Comparison of ENCODE assay signal across 14 cellular contexts in the genomic region with DNA sequence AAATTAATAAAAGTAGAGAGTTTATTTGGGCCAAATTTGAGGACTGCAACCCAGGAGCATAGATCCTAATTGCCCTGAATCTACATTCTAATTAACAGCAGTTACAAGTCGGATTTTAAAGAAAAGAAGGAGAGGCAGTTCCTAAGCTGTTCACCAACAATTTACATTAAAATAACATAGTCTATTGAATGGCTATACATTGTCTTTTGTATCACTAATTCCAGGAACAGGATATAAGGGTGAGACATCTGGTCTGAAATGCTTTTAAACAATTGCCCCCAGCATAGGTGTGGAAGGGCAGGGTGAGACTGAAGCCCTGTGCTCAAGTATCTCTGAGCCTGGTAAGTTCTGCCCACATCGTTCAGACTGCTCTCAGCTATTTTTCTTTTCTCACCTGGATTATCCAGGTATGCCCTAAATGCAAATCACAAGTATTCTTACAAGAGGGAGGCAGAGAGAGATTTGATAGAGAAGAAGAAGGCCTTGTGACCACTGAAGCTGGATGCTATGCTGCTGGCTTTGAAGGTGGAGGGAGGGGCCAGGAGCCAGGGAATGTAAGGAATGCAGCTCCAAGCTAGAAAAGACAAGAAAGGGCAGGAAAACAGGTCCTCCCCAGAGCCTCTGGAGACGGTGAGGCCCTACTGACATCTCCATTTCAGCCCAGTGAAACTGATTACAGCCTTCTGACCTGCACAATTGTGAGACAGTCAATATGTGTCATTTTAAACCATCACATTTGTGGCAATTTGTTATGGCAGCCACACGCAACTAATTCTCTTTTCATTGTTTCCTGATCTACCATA.
DNase-seq lines count a peak whose midpoint lies in the region; ATAC-seq and TF ChIP-seq lines count a peak whose summit lies in the region.
"Had no signal": no experiment of that assay in that cellular context is flagged by ENCODE, and none has a peak within 500 bp of the region (broad histone marks: within the 10 kb centered on the region; RNA-seq: fewer than 3 reads in every experiment).

No MANE protein-coding gene starts in this region.

- intact Hi-C loops in prostate gland (cut with DNase I) (no loop called here), spleen (cut with DNase I; ENCODE audit: low total_unique reads) (no loop called here)

- H3K27ac ChIP-seq in SJCRH30 (no peak overlapping the region), hepatocyte (peak overlapping the region; percentile 54), prostate gland (no peak overlapping the region), spleen (no peak overlapping the region)
- H3K27ac ChIP-seq: KMS-11 had no signal

- H3K4me3 ChIP-seq in SJCRH30: no peak overlapping the region
- no peak overlapping the region for H3K4me3 ChIP-seq in hepatocyte
- no peak overlapping the region for H3K4me3 ChIP-seq in prostate gland
- H3K4me3 ChIP-seq in spleen: no peak overlapping the region

- no peaks in the 10 kb centered on the region for H3K36me3 Mint-ChIP-seq in activated naive CD4-positive, alpha-beta T cell treated with anti-CD3 and anti-CD28 coated beads, Interleukin-2, amount 50 U/mL, for 72 hours
- H3K36me3 Mint-ChIP-seq: naive B cell had no signal

- H3K36me3 ChIP-seq in SJCRH30 (no peaks in the 10 kb centered on the region), hepatocyte (replicated peaks; ENCODE audit: insufficient read depth, low read depth) (no peaks in the 10 kb centered on the region), prostate gland (no peaks in the 10 kb centered on the region), spleen (no peaks in the 10 kb centered on the region)

- WGBS in hepatocyte (ENCODE audit: low lambda C conversion rate, missing lambda C conversion rate): 45% methylated on average over 4 of the region's 4 CpGs
- 46% methylated on average over 4 of the region's 4 CpGs for WGBS in prostate gland
- 70 to 77% (median 72%) methylated on average over 4 of the region's 4 CpGs for WGBS in spleen, 5 donors

- no peaks in the 10 kb centered on the region for H3K79me2 ChIP-seq in hepatocyte

- H3K27ac Mint-ChIP-seq in activated naive CD4-positive, alpha-beta T cell treated with anti-CD3 and anti-CD28 coated beads, Interleukin-2, amount 50 U/mL, for 72 hours: no peak overlapping the region
- H3K27ac Mint-ChIP-seq: naive B cell had no signal

- H3K9me3 Mint-ChIP-seq in activated naive CD4-positive, alpha-beta T cell treated with anti-CD3 and anti-CD28 coated beads, Interleukin-2, amount 50 U/mL, for 72 hours: peaks cover 0 to 7% of the 10 kb centered on the region in 2 donors

- H3K9me3 ChIP-seq in SJCRH30 (replicated peaks) (no peaks in the 10 kb centered on the region), hepatocyte (ENCODE audit: low read depth) (no peaks in the 10 kb centered on the region), prostate gland (no peaks in the 10 kb centered on the region), spleen (no peaks in the 10 kb centered on the region)

- ATAC-seq in activated naive CD4-positive, alpha-beta T cell treated with anti-CD3 and anti-CD28 coated beads, Interleukin-2, amount 50 U/mL, for 72 hours: no peak
- ATAC-seq in HG02885 (IDR thresholded peaks at IDR 0.05; ENCODE audit: poor library complexity, unreplicated experiment): no peak

- H3K4me2 ChIP-seq in hepatocyte: no peak overlapping the region
- H3K4me2 ChIP-seq: KMS-11 had no signal

- H2AFZ ChIP-seq in hepatocyte: no peak overlapping the region

- H4K20me1 ChIP-seq in hepatocyte (ENCODE audit: insufficient read depth, poor library complexity, severe bottlenecking): no peaks in the 10 kb centered on the region

- TF ChIP-seq CTCF in hepatocyte (IDR thresholded peaks at IDR 0.05; ENCODE audit: poor library complexity): no peak
- TF ChIP-seq CTCF in prostate gland (IDR thresholded peaks at IDR 0.05): no peak
- no peak for TF ChIP-seq CTCF in spleen (IDR thresholded peaks at IDR 0.05 in 8 of 11, conservative IDR thresholded peaks at IDR 0.05 in 3 of 11)

- no peak for TF ChIP-seq POLR2A in prostate gland (IDR thresholded peaks at IDR 0.05)
- TF ChIP-seq POLR2A in spleen (IDR thresholded peaks at IDR 0.05): no peak

- H3K27me3 ChIP-seq in SJCRH30 (no peaks in the 10 kb centered on the region), hepatocyte (no peaks in the 10 kb centered on the region), prostate gland (replicated peaks; ENCODE audit: insufficient read depth) (no peaks in the 10 kb centered on the region), spleen (replicated peaks in 1 of 7) (peaks cover 0 to 20% (median 0%) of the 10 kb centered on the region in 7 donors)

- H3K9me2 ChIP-seq in hepatocyte (replicated peaks; ENCODE audit: insufficient read depth): no peaks in the 10 kb centered on the region

- DNase-seq in NCI-H2029 treated with DMSO at 0.1 percent for 48 hours (lab: John Stamatoyannopoulos, UW) (peak; percentile 11), NCI-H2029 (lab: John Stamatoyannopoulos, UW) (no peak), SJCRH30 (peak; percentile 21 to 35), hepatocyte (ENCODE audit: low spot score) (peak; percentile 58), prostate gland (ENCODE audit: low spot score) (peak; percentile 36), spleen (no peak)
- DNase-seq in activated naive CD4-positive, alpha-beta T cell treated with anti-CD3 and anti-CD28 coated beads, Interleukin-2, amount 50 U/mL, for 72 hours (ENCODE audit: low spot score in 2 of 2): no peak
- DNase-seq: activated CD4-positive, alpha-beta T cell treated with anti-CD3 and anti-CD28 coated beads, Interleukin-2, amount 50 U/mL, for 48 hours; activated naive CD4-positive, alpha-beta T cell treated with Interleukin-2 at 50 U/mL for 16 hours; naive B cell; NCI-H526; stimulated activated naive CD4-positive, alpha-beta T cell had no signal

- H3K4me1 ChIP-seq in SJCRH30 (peaks cover 35% of the 10 kb centered on the region), hepatocyte (ENCODE audit: insufficient read depth) (peaks cover 17% of the 10 kb centered on the region), prostate gland (replicated peaks) (peaks cover 11% of the 10 kb centered on the region), spleen (peaks cover 0 to 14% (median 9%) of the 10 kb centered on the region in 6 donors)

Comparison
In these comparisons a context has a peak if more than half of its experiments do, and no peak if none do; other contexts are left out.
1. DNase-seq: peak in NCI-H2029 treated with DMSO at 0.1 percent for 48 hours (single experiment), SJCRH30 (2 of 2), hepatocyte (single experiment) and prostate gland (single experiment); none in NCI-H2029 (single experiment), activated naive CD4-positive, alpha-beta T cell treated with anti-CD3 and anti-CD28 coated beads, Interleukin-2, amount 50 U/mL, for 72 hours (0 of 2) and spleen (single experiment).